Comparison of ENCODE assay signal across 33 cellular contexts in genomic region chrY:13429551-13429950, GRCh38. TPM values are rescaled to one million over a fixed set of nuclear protein-coding genes. Genes with fewer than 3 reads are reported as not detected.
"Had no signal": no experiment of that assay in that cellular context is flagged by ENCODE, and none has a peak within 500 bp of the region (broad histone marks: within the 10 kb centered on the region; RNA-seq: fewer than 3 reads in every experiment).

No MANE protein-coding gene starts in this region.

- H3K36me3 Mint-ChIP-seq: brain had no signal

- DNase-seq: activated CD4-positive, alpha-beta T cell treated with anti-CD3 and anti-CD28 coated beads, Interleukin-2, amount 10 ng/mL, durations not matched to agents 24 days and 14 days; activated CD4-positive, CD25-positive, alpha-beta regulatory T cell treated with anti-CD3 and anti-CD28 coated beads, Interleukin-2, amount 50 U/mL, for 72 hours; activated CD8-positive, alpha-beta memory T cell treated with anti-CD3 and anti-CD28 coated beads, Interleukin-2, amount 10 ng/mL, durations not matched to agents 7 days and 5 days; activated CD8-positive, alpha-beta T cell treated with anti-CD3 and anti-CD28 coated beads, Interleukin-2, amount 10 ng/mL, durations not matched to agents 7 days and 5 days; activated naive CD4-positive, alpha-beta T cell treated with Interleukin-2 at 50 U/mL for 16 hours; activated T-cell treated with anti-CD3 and anti-CD28 coated beads for 4 hours; activated T-cell treated with anti-CD3 and anti-CD28 coated beads, Interleukin-2, amount 50 U/mL, for 72 hours; adrenal gland; cortex of kidney; endodermal cell; head of caudate nucleus; hippocampal formation; kidney; left colon; midbrain; naive thymus-derived CD4-positive, alpha-beta T cell; ovary; right lobe of liver; stimulated activated CD4-positive, alpha-beta T cell treated with anti-CD3 and anti-CD28 coated beads, Interleukin-2, amount 100 ng/mL, for 48 hours; stimulated activated naive CD4-positive, alpha-beta T cell treated with Interleukin-2 at 50 U/mL for 16 hours; T-helper 17 cell; T1000; testis; transverse colon; WERI-Rb-1 had no signal

- H3K9me3 Mint-ChIP-seq: endodermal cell had no signal

- H3K9me3 ChIP-seq: adrenal gland, ascending aorta, ovary, right lobe of liver, testis had no signal

- ATAC-seq: activated CD8-positive, alpha-beta memory T cell treated with anti-CD3 and anti-CD28 coated beads, Interleukin-2, amount 10 ng/mL, durations not matched to agents 7 days and 5 days; activated CD8-positive, alpha-beta T cell treated with anti-CD3 and anti-CD28 coated beads, Interleukin-2, amount 10 ng/mL, durations not matched to agents 7 days and 5 days; activated T-cell treated with anti-CD3 and anti-CD28 coated beads, Interleukin-2, amount 50 U/mL, for 72 hours; gastroesophageal sphincter; left colon; naive thymus-derived CD4-positive, alpha-beta T cell; right lobe of liver; T-helper 17 cell had no signal

- H3K27me3 Mint-ChIP-seq: activated CD4-positive, alpha-beta T cell treated with anti-CD3 and anti-CD28 coated beads, Interleukin-2, amount 10 ng/mL, durations not matched to agents 24 days and 14 days; activated CD8-positive, alpha-beta memory T cell treated with anti-CD3 and anti-CD28 coated beads, Interleukin-2, amount 10 ng/mL, durations not matched to agents 7 days and 5 days; brain; naive thymus-derived CD4-positive, alpha-beta T cell; progenitor cell of endocrine pancreas; T-helper 17 cell had no signal

- FAIRE-seq: kidney had no signal

- H3K4me3 Mint-ChIP-seq: activated CD4-positive, alpha-beta T cell treated with anti-CD3 and anti-CD28 coated beads, Interleukin-2, amount 10 ng/mL, durations not matched to agents 24 days and 14 days; activated CD8-positive, alpha-beta memory T cell treated with anti-CD3 and anti-CD28 coated beads, Interleukin-2, amount 10 ng/mL, durations not matched to agents 7 days and 5 days; activated CD8-positive, alpha-beta T cell treated with anti-CD3 and anti-CD28 coated beads, Interleukin-2, amount 10 ng/mL, durations not matched to agents 7 days and 5 days; activated T-cell treated with anti-CD3 and anti-CD28 coated beads, Interleukin-2, amount 50 U/mL, for 72 hours; brain; endodermal cell; T-helper 17 cell had no signal

- H3K27me3 ChIP-seq: adrenal gland, ascending aorta, gastroesophageal sphincter, ovary, right lobe of liver, testis, transverse colon had no signal

- H3K4me1 Mint-ChIP-seq: brain, endodermal cell had no signal

- H3K27ac Mint-ChIP-seq: activated CD4-positive, alpha-beta T cell treated with anti-CD3 and anti-CD28 coated beads, Interleukin-2, amount 10 ng/mL, durations not matched to agents 24 days and 14 days; activated CD8-positive, alpha-beta memory T cell treated with anti-CD3 and anti-CD28 coated beads, Interleukin-2, amount 10 ng/mL, durations not matched to agents 7 days and 5 days; activated CD8-positive, alpha-beta T cell treated with anti-CD3 and anti-CD28 coated beads, Interleukin-2, amount 10 ng/mL, durations not matched to agents 7 days and 5 days; activated T-cell treated with anti-CD3 and anti-CD28 coated beads, Interleukin-2, amount 50 U/mL, for 72 hours; brain; endodermal cell; progenitor cell of endocrine pancreas; T-helper 17 cell had no signal

- H3K36me3 ChIP-seq: adrenal gland, ascending aorta, ovary, right lobe of liver, transverse colon, WERI-Rb-1 had no signal

- H3K27ac ChIP-seq: adrenal gland, ascending aorta, gastroesophageal sphincter, ovary, right lobe of liver, testis, transverse colon, WERI-Rb-1 had no signal

- H3K4me1 ChIP-seq: adrenal gland, ascending aorta, gastroesophageal sphincter, right lobe of liver, testis, transverse colon had no signal

- H3K4me3 ChIP-seq: adrenal gland, ascending aorta, gastroesophageal sphincter, ovary, right lobe of liver, testis, transverse colon had no signal

RNA-seq across cellular contexts. Expression of gene UTY, which starts 50.3 kb away (rescaled TPM):
- total RNA-seq: ascending aorta, cardiac septum, chondrocyte, kidney, left colon, progenitor cell of endocrine pancreas, renal cortical epithelial cell, urinary bladder had no signal
- polyA plus RNA-seq: naive thymus-derived CD4-positive, alpha-beta T cell; ovary had no signal
